2 cellular contexts compared by ENCODE assay signal in the genomic region with DNA sequence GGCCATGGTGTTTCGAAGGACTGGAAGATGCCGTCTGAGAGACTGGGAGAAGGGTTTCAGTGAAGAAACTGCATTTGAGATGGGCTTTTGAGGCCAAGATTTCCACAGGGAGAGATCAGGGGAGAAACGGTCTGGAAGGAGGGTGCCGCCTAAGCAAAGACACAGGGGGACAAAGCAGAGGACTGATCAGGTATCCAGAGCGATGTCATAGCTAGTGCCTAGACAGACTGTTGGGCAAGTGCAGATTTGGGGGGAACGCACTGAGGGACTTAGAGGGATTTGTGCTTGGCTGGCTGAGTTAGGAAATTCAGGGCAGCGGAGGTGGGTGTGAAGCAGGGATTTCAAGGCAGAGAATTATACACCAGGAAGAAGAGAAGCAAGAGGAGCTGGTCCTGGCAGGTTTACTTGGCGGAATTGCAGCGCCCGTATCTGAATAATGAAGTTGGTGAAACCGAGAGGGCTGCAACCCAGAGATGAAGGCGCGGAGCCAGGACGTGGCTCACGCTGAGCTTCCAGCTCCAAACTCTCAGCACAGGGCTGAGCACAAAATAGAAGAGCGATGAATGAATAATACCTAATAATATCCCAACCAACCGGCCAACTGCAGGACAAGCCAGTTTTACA.
TF ChIP-seq lines count a peak whose summit lies in the region.

No MANE protein-coding gene starts in this region.

TF ChIP-seq in GM23338, 12 proteins besides CTCF, POLR2A, EP300 and RAD21 (continued from another document):
- TF ChIP-seq REST (IDR thresholded peaks at IDR 0.05; ENCODE audit: unreplicated experiment), result no peak
- TF ChIP-seq, protein P1, sequence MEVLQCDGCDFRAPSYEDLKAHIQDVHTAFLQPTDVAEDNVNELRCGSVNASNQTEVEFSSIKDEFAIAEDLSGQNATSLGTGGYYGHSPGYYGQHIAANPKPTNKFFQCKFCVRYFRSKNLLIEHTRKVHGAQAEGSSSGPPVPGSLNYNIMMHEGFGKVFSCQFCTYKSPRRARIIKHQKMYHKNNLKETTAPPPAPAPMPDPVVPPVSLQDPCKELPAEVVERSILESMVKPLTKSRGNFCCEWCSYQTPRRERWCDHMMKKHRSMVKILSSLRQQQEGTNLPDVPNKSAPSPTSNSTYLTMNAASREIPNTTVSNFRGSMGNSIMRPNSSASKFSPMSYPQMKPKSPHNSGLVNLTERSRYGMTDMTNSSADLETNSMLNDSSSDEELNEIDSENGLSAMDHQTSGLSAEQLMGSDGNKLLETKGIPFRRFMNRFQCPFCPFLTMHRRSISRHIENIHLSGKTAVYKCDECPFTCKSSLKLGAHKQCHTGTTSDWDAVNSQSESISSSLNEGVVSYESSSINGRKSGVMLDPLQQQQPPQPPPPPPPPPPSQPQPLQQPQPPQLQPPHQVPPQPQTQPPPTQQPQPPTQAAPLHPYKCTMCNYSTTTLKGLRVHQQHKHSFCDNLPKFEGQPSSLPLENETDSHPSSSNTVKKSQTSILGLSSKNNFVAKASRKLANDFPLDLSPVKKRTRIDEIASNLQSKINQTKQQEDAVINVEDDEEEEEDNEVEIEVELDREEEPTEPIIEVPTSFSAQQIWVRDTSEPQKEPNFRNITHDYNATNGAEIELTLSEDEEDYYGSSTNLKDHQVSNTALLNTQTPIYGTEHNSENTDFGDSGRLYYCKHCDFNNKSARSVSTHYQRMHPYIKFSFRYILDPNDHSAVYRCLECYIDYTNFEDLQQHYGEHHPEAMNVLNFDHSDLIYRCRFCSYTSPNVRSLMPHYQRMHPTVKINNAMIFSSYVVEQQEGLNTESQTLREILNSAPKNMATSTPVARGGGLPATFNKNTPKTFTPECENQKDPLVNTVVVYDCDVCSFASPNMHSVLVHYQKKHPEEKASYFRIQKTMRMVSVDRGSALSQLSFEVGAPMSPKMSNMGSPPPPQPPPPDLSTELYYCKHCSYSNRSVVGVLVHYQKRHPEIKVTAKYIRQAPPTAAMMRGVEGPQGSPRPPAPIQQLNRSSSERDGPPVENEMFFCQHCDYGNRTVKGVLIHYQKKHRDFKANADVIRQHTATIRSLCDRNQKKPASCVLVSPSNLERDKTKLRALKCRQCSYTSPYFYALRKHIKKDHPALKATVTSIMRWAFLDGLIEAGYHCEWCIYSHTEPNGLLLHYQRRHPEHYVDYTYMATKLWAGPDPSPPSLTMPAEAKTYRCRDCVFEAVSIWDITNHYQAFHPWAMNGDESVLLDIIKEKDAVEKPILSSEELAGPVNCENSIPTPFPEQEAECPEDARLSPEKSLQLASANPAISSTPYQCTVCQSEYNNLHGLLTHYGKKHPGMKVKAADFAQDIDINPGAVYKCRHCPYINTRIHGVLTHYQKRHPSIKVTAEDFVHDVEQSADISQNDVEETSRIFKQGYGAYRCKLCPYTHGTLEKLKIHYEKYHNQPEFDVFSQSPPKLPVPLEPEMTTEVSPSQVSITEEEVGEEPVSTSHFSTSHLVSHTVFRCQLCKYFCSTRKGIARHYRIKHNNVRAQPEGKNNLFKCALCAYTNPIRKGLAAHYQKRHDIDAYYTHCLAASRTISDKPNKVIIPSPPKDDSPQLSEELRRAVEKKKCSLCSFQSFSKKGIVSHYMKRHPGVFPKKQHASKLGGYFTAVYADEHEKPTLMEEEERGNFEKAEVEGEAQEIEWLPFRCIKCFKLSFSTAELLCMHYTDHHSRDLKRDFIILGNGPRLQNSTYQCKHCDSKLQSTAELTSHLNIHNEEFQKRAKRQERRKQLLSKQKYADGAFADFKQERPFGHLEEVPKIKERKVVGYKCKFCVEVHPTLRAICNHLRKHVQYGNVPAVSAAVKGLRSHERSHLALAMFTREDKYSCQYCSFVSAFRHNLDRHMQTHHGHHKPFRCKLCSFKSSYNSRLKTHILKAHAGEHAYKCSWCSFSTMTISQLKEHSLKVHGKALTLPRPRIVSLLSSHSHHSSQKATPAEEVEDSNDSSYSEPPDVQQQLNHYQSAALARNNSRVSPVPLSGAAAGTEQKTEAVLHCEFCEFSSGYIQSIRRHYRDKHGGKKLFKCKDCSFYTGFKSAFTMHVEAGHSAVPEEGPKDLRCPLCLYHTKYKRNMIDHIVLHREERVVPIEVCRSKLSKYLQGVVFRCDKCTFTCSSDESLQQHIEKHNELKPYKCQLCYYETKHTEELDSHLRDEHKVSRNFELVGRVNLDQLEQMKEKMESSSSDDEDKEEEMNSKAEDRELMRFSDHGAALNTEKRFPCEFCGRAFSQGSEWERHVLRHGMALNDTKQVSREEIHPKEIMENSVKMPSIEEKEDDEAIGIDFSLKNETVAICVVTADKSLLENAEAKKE (CRISPR knock-in tag; IDR thresholded peaks at IDR 0.05), result no peak

TF ChIP-seq in WTC11, 78 proteins besides CTCF, POLR2A, EP300 and RAD21 (continued from another document):
- TF ChIP-seq, protein P2, sequence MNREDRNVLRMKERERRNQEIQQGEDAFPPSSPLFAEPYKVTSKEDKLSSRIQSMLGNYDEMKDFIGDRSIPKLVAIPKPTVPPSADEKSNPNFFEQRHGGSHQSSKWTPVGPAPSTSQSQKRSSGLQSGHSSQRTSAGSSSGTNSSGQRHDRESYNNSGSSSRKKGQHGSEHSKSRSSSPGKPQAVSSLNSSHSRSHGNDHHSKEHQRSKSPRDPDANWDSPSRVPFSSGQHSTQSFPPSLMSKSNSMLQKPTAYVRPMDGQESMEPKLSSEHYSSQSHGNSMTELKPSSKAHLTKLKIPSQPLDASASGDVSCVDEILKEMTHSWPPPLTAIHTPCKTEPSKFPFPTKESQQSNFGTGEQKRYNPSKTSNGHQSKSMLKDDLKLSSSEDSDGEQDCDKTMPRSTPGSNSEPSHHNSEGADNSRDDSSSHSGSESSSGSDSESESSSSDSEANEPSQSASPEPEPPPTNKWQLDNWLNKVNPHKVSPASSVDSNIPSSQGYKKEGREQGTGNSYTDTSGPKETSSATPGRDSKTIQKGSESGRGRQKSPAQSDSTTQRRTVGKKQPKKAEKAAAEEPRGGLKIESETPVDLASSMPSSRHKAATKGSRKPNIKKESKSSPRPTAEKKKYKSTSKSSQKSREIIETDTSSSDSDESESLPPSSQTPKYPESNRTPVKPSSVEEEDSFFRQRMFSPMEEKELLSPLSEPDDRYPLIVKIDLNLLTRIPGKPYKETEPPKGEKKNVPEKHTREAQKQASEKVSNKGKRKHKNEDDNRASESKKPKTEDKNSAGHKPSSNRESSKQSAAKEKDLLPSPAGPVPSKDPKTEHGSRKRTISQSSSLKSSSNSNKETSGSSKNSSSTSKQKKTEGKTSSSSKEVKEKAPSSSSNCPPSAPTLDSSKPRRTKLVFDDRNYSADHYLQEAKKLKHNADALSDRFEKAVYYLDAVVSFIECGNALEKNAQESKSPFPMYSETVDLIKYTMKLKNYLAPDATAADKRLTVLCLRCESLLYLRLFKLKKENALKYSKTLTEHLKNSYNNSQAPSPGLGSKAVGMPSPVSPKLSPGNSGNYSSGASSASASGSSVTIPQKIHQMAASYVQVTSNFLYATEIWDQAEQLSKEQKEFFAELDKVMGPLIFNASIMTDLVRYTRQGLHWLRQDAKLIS (CRISPR knock-in tag; IDR thresholded peaks at IDR 0.05; ENCODE audit: borderline replicate concordance), result no peak
- TF ChIP-seq ZNF232 (CRISPR knock-in tag; IDR thresholded peaks at IDR 0.05) (no peak), ETV6 (CRISPR knock-in tag; IDR thresholded peaks at IDR 0.05) (no peak), NFATC4 (CRISPR knock-in tag; IDR thresholded peaks at IDR 0.05) (peak; percentile 50; the same call in 1 of the 2 replicates), ZNF671 (CRISPR knock-in tag; IDR thresholded peaks at IDR 0.05) (0 out of 2 replicates have a peak, but pooled peaks have one; percentile 58), EMX1 (CRISPR knock-in tag; IDR thresholded peaks at IDR 0.05) (0 out of 2 replicates have a peak, but pooled peaks have one; percentile 33), FOXP1 (CRISPR knock-in tag; IDR thresholded peaks at IDR 0.05; ENCODE audit: borderline replicate concordance) (no peak), CDX4 (CRISPR knock-in tag; IDR thresholded peaks at IDR 0.05; ENCODE audit: borderline replicate concordance) (no peak), NR2C2 (CRISPR knock-in tag; IDR thresholded peaks at IDR 0.05) (no peak), NFE2L1 (CRISPR knock-in tag; IDR thresholded peaks at IDR 0.05) (0 out of 2 replicates have a peak, but pooled peaks have one; percentile 29)
- TF ChIP-seq, protein P3, sequence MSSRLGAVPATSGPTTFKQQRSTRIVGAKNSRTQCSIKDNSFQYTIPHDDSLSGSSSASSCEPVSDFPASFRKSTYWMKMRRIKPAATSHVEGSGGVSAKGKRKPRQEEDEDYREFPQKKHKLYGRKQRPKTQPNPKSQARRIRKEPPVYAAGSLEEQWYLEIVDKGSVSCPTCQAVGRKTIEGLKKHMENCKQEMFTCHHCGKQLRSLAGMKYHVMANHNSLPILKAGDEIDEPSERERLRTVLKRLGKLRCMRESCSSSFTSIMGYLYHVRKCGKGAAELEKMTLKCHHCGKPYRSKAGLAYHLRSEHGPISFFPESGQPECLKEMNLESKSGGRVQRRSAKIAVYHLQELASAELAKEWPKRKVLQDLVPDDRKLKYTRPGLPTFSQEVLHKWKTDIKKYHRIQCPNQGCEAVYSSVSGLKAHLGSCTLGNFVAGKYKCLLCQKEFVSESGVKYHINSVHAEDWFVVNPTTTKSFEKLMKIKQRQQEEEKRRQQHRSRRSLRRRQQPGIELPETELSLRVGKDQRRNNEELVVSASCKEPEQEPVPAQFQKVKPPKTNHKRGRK (CRISPR knock-in tag; IDR thresholded peaks at IDR 0.05; ENCODE audit: borderline replicate concordance), result no peak
- TF ChIP-seq, protein P4, sequence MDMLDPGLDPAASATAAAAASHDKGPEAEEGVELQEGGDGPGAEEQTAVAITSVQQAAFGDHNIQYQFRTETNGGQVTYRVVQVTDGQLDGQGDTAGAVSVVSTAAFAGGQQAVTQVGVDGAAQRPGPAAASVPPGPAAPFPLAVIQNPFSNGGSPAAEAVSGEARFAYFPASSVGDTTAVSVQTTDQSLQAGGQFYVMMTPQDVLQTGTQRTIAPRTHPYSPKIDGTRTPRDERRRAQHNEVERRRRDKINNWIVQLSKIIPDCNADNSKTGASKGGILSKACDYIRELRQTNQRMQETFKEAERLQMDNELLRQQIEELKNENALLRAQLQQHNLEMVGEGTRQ (CRISPR knock-in tag; IDR thresholded peaks at IDR 0.05), result no peak
